In genomic region chr7:17671956-17672355, GRCh38 we compare ENCODE assay signal across 19 cellular contexts.
DNase-seq lines count a peak whose midpoint lies in the region.
"Had no signal": no experiment of that assay in that cellular context is flagged by ENCODE, and none has a peak within 500 bp of the region (broad histone marks: within the 10 kb centered on the region; RNA-seq: fewer than 3 reads in every experiment).

No MANE protein-coding gene starts in this region.

- no peak overlapping the region for H2BK12ac ChIP-seq in mesenchymal stem cell (ENCODE audit: low read length in 2 of 2)
- H2BK12ac ChIP-seq in trophoblast cell (ENCODE audit: low read length): peak overlapping the region; percentile 61

- peaks cover 5% of the 10 kb centered on the region for H3K27me3 Mint-ChIP-seq in activated naive CD4-positive, alpha-beta T cell treated with anti-CD3 and anti-CD28 coated beads for 36 hours (ENCODE audit: low read depth)
- H3K27me3 Mint-ChIP-seq: IgD-negative memory B cell had no signal

- intact Hi-C loops in activated naive CD4-positive, alpha-beta T cell treated with anti-CD3 and anti-CD28 coated beads for 36 hours (cut with micrococcal nuclease): no loop called here

- H3K9me3 ChIP-seq in mesenchymal stem cell (ENCODE audit: control insufficient read depth, low read length) (no peaks in the 10 kb centered on the region), trophoblast cell (ENCODE audit: insufficient read depth, low read depth, low read length) (no peaks in the 10 kb centered on the region)
- H3K9me3 ChIP-seq: BE2C, Caco-2 had no signal

- 67% methylated on average over 2 of the region's 2 CpGs for WGBS in mesenchymal stem cell
- no CpG with 5 or more reads among the region's 2 CpGs for WGBS in trophoblast cell (ENCODE audit: extremely low coverage, insufficient coverage, insufficient read length)

- no peaks in the 10 kb centered on the region for H3K27me3 ChIP-seq in mesenchymal stem cell (ENCODE audit: control insufficient read depth in 1 of 2, insufficient read depth in 1 of 2, low read length in 2 of 2)
- H3K27me3 ChIP-seq in trophoblast cell (ENCODE audit: insufficient read depth, low read length): no peaks in the 10 kb centered on the region
- H3K27me3 ChIP-seq: BE2C had no signal

- no peak overlapping the region for H4K91ac ChIP-seq in mesenchymal stem cell (ENCODE audit: low read length)
- no peak overlapping the region for H4K91ac ChIP-seq in trophoblast cell (ENCODE audit: low read depth, low read length)

- H4K12ac ChIP-seq in trophoblast cell (ENCODE audit: low read depth, low read length): no peak overlapping the region

- H2BK120ac ChIP-seq in mesenchymal stem cell (ENCODE audit: low read depth, low read length) (no peak overlapping the region), trophoblast cell (ENCODE audit: insufficient read depth, low read length, poor library complexity) (no peak overlapping the region)

- H2AFZ ChIP-seq in mesenchymal stem cell (ENCODE audit: low read depth, low read length) (no peak overlapping the region), trophoblast cell (ENCODE audit: insufficient read depth, low read length, poor library complexity) (no peak overlapping the region)

- no peak overlapping the region for H3K4ac ChIP-seq in mesenchymal stem cell (ENCODE audit: low read depth in 1 of 2, low read length in 2 of 2)
- no peak overlapping the region for H3K4ac ChIP-seq in trophoblast cell (ENCODE audit: low read depth, low read length)

- no peaks in the 10 kb centered on the region for H3K79me2 ChIP-seq in trophoblast cell (ENCODE audit: control insufficient read depth, insufficient read depth, low read length, poor library complexity)

- H3K18ac ChIP-seq in mesenchymal stem cell (ENCODE audit: low read depth in 1 of 2, low read length in 2 of 2) (no peak overlapping the region), trophoblast cell (ENCODE audit: low read length) (no peak overlapping the region)

- H3K4me1 ChIP-seq in mesenchymal stem cell (ENCODE audit: control insufficient read depth, insufficient read depth, low read depth, low read length) (no peaks in the 10 kb centered on the region), trophoblast cell (ENCODE audit: control insufficient read depth in 1 of 2, insufficient read depth in 2 of 2, low read length in 2 of 2) (peaks cover 2 to 3% of the 10 kb centered on the region in 2 experiments)
- H3K4me1 ChIP-seq: BE2C had no signal

- no peaks in the 10 kb centered on the region for H3K36me3 Mint-ChIP-seq in activated naive CD4-positive, alpha-beta T cell treated with anti-CD3 and anti-CD28 coated beads for 36 hours (ENCODE audit: low read depth)
- H3K36me3 Mint-ChIP-seq: CD4-positive, CD25-positive, alpha-beta regulatory T cell; CD8-positive, alpha-beta memory T cell; IgD-negative memory B cell had no signal

- no peak overlapping the region for H2BK15ac ChIP-seq in mesenchymal stem cell (ENCODE audit: low read depth, poor library complexity, severe bottlenecking)

- H3K4me3 ChIP-seq in mesenchymal stem cell (ENCODE audit: insufficient read depth in 1 of 2, low read depth in 1 of 2, low read length in 2 of 2) (no peak overlapping the region), trophoblast cell (ENCODE audit: low read depth, low read length) (no peak overlapping the region)

- H3K9ac ChIP-seq in mesenchymal stem cell (ENCODE audit: low read length) (no peak overlapping the region), trophoblast cell (ENCODE audit: low read length) (no peak overlapping the region)

- H3K79me1 ChIP-seq in mesenchymal stem cell (replicated peaks; ENCODE audit: low read length, poor library complexity, severe bottlenecking) (no peaks in the 10 kb centered on the region), trophoblast cell (ENCODE audit: low read length) (peaks cover 10% of the 10 kb centered on the region)

- DNase-seq in amniotic epithelial cell (ENCODE audit: low read depth) (peak; percentile 91), mesenchymal stem cell (no peak), trophoblast cell (no peak), NCI-H1417 treated with DMSO at 0.1 percent for 48 hours (lab: John Stamatoyannopoulos, UW) (no peak)
- no peak for DNase-seq in stimulated activated CD4-positive, alpha-beta T cell treated with anti-CD3 and anti-CD28 coated beads, Interleukin-2, amount 100 ng/mL, for 24 hours
- no peak for DNase-seq in activated naive CD4-positive, alpha-beta T cell treated with anti-CD3 and anti-CD28 coated beads for 36 hours
- no peak for DNase-seq in activated naive CD4-positive, alpha-beta T cell (lab: John Stamatoyannopoulos, UW)
- DNase-seq: ACHN; BE2C; C1 segment of cervical spinal cord; Caco-2; CD4-positive, CD25-positive, alpha-beta regulatory T cell; CD8-positive, alpha-beta memory T cell; DMS153; DMS79; GDM1; GOT3; H7 had no signal

- no peaks in the 10 kb centered on the region for H3K4me1 Mint-ChIP-seq in activated naive CD4-positive, alpha-beta T cell treated with anti-CD3 and anti-CD28 coated beads for 36 hours (ENCODE audit: low read depth)
- H3K4me1 Mint-ChIP-seq: CD4-positive, CD25-positive, alpha-beta regulatory T cell; CD8-positive, alpha-beta memory T cell; IgD-negative memory B cell had no signal

- H4K8ac ChIP-seq in mesenchymal stem cell (ENCODE audit: low read length) (no peak overlapping the region), trophoblast cell (ENCODE audit: low read depth, low read length) (no peak overlapping the region)

- no peak overlapping the region for H2BK5ac ChIP-seq in mesenchymal stem cell (ENCODE audit: low read depth, low read length, poor library complexity, severe bottlenecking)
- no peak overlapping the region for H2BK5ac ChIP-seq in trophoblast cell (ENCODE audit: low read depth, low read length, poor library complexity)

- CTCF ChIA-PET in activated naive CD4-positive, alpha-beta T cell treated with anti-CD3 and anti-CD28 coated beads for 36 hours (lab: Charles Lee): interaction anchor here (1.2 to 5.0 kb wide), 2 partner anchors 11 to 31 kb away, joined by 4 to 19 read pairs; no protein-coding TSS in a partner anchor

- H3K23ac ChIP-seq in mesenchymal stem cell (ENCODE audit: low read length in 2 of 2) (no peak overlapping the region), trophoblast cell (ENCODE audit: low read length) (no peak overlapping the region)

- H3K27ac Mint-ChIP-seq in activated naive CD4-positive, alpha-beta T cell treated with anti-CD3 and anti-CD28 coated beads for 36 hours: no peak overlapping the region
- H3K27ac Mint-ChIP-seq: CD4-positive, CD25-positive, alpha-beta regulatory T cell; IgD-negative memory B cell had no signal

- H3K36me3 ChIP-seq in mesenchymal stem cell (ENCODE audit: control insufficient read depth in 1 of 2, insufficient read depth in 2 of 2, low read depth in 1 of 2, low read length in 2 of 2) (no peaks in the 10 kb centered on the region), trophoblast cell (ENCODE audit: control insufficient read depth in 1 of 2, insufficient read depth in 2 of 2, low read length in 2 of 2) (no peaks in the 10 kb centered on the region)
- H3K36me3 ChIP-seq: BE2C had no signal

- H3K27ac ChIP-seq in mesenchymal stem cell (ENCODE audit: low read length, poor library complexity, severe bottlenecking) (no peak overlapping the region), trophoblast cell (ENCODE audit: low read depth, low read length) (no peak overlapping the region)

- no peak overlapping the region for H3K4me3 Mint-ChIP-seq in activated naive CD4-positive, alpha-beta T cell treated with anti-CD3 and anti-CD28 coated beads for 36 hours
- H3K4me3 Mint-ChIP-seq: CD4-positive, CD25-positive, alpha-beta regulatory T cell; CD8-positive, alpha-beta memory T cell; IgD-negative memory B cell had no signal

- H3K9me3 Mint-ChIP-seq in activated naive CD4-positive, alpha-beta T cell treated with anti-CD3 and anti-CD28 coated beads for 36 hours: no peaks in the 10 kb centered on the region
- H3K9me3 Mint-ChIP-seq: CD4-positive, CD25-positive, alpha-beta regulatory T cell; CD8-positive, alpha-beta memory T cell; IgD-negative memory B cell had no signal

- H2AK5ac ChIP-seq in mesenchymal stem cell (ENCODE audit: low read length, severe bottlenecking): peak overlapping the region; percentile 10
- H2AK5ac ChIP-seq in trophoblast cell (ENCODE audit: low read length): no peak overlapping the region

- H3K4me2 ChIP-seq in mesenchymal stem cell (ENCODE audit: low read length, poor library complexity, severe bottlenecking) (no peak overlapping the region), trophoblast cell (ENCODE audit: low read length) (no peak overlapping the region)

- H3K14ac ChIP-seq in mesenchymal stem cell (ENCODE audit: low read length in 2 of 2) (no peak overlapping the region), trophoblast cell (ENCODE audit: low read length) (no peak overlapping the region)
